In genomic region chr18:22344908-22345670, GRCh38 we compare ENCODE assay signal across 13 cellular contexts.
DNase-seq lines count a peak whose midpoint lies in the region; FAIRE-seq and TF ChIP-seq lines count a peak whose summit lies in the region.
"Had no signal": no experiment of that assay in that cellular context is flagged by ENCODE, and none has a peak within 500 bp of the region (broad histone marks: within the 10 kb centered on the region; RNA-seq: fewer than 3 reads in every experiment).

No MANE protein-coding gene starts in this region.

- no peaks in the 10 kb centered on the region for H3K36me3 ChIP-seq in colonic mucosa
- H3K36me3 ChIP-seq in spleen = no peaks in the 10 kb centered on the region
- H3K36me3 ChIP-seq: neutrophil had no signal

- H3K4me3 ChIP-seq in colonic mucosa (no peak overlapping the region), spleen (peak overlapping the region in 1 of 8 donors; percentile 66), dorsolateral prefrontal cortex (no peak overlapping the region)

- H3K9me3 ChIP-seq in colonic mucosa (no peaks in the 10 kb centered on the region), spleen (no peaks in the 10 kb centered on the region)
- H3K9me3 ChIP-seq: neutrophil had no signal

- no peak for TF ChIP-seq POLR2A in spleen (IDR thresholded peaks at IDR 0.05)

- H3K27ac ChIP-seq in colonic mucosa (peak overlapping the region; percentile 78), spleen (peak overlapping the region; percentile 77 to 89 (median 84)), dorsolateral prefrontal cortex (no peak overlapping the region)
- H3K27ac ChIP-seq: 22Rv1, neutrophil had no signal

- TF ChIP-seq CTCF in colonic mucosa (IDR thresholded peaks at IDR 0.05) (no peak), spleen (IDR thresholded peaks at IDR 0.05 in 8 of 11, conservative IDR thresholded peaks at IDR 0.05 in 3 of 11) (no peak), D721Med (IDR thresholded peaks at IDR 0.05; ENCODE audit: insufficient read depth, missing control alignments) (no peak), dorsolateral prefrontal cortex (IDR thresholded peaks at IDR 0.05 in 54 of 56, conservative IDR thresholded peaks at IDR 0.05 in 2 of 56; ENCODE audit: low read depth in 1 of 56, partially characterized antibody in 56 of 56) (no peak)

- H3K4me1 ChIP-seq in colonic mucosa (peaks cover 5% of the 10 kb centered on the region), spleen (peaks cover 26 to 91% (median 50%) of the 10 kb centered on the region in 6 donors)

- WGBS in spleen, 5 donors = 31 to 43% (median 35%) methylated on average over 3 of the region's 3 CpGs

- no peak for FAIRE-seq in D721Med (lab: Jason Lieb, UNC)
- FAIRE-seq: kidney had no signal

- peak; percentile 7 for DNase-seq in NK-92 treated with Interleukin-12 subunit alpha and Interleukin-12 subunit beta, amount 100 ng/mL, for 24 hours (lab: John Stamatoyannopoulos, UW)
- DNase-seq in NK-92 (lab: John Stamatoyannopoulos, UW; ENCODE audit: unreplicated experiment) (no peak), NOMO-1 treated with dmso at 0.1 percent for 144 hours (lab: John Stamatoyannopoulos, UW; ENCODE audit: unreplicated experiment) (peak; percentile 40), colonic mucosa (peak; percentile 65), spleen (no peak), D721Med (ENCODE audit: insufficient read length, low spot score) (no peak), dorsolateral prefrontal cortex (no peak)
- no peak for DNase-seq in stimulated activated CD4-positive, alpha-beta T cell treated with anti-CD3 and anti-CD28 coated beads, Interleukin-4, amount 100 ng/mL, for 24 hours
- DNase-seq: kidney; NCI-H226; stimulated activated CD4-positive, alpha-beta T cell treated with anti-CD3 and anti-CD28 coated beads, Interleukin-2, amount 100 ng/mL, for 24 hours had no signal

- H3K9ac ChIP-seq in colonic mucosa (ENCODE audit: low read depth in 2 of 2, low read length in 2 of 2) = peak overlapping the region in 1 of 2 donors; percentile 55

- intact Hi-C loops in colonic mucosa (cut with DNase I) (loop anchor here (5.0 to 10.0 kb wide), 2 partner anchors 100 to 173 kb away; no protein-coding TSS in a partner anchor), spleen (cut with DNase I; ENCODE audit: low total_unique reads) (no loop called here), dorsolateral prefrontal cortex (cut with DNase I) (no loop called here)

- H3K27me3 ChIP-seq in colonic mucosa = no peaks in the 10 kb centered on the region
- H3K27me3 ChIP-seq in spleen (replicated peaks in 1 of 7) = peaks cover 0 to 45% (median 6%) of the 10 kb centered on the region in 7 donors
- peaks cover 5 to 72% (median 46%) of the 10 kb centered on the region in 45 donors for H3K27me3 ChIP-seq in dorsolateral prefrontal cortex

Comparison
In these comparisons a context has a peak if more than half of its experiments do, and no peak if none do; other contexts are left out.
1. DNase-seq: peak in NK-92 treated with Interleukin-12 subunit alpha and Interleukin-12 subunit beta, amount 100 ng/mL, for 24 hours (single experiment), NOMO-1 treated with dmso at 0.1 percent for 144 hours (single experiment) and colonic mucosa (single experiment); none in NK-92 (single experiment), spleen (single experiment), D721Med (single experiment), dorsolateral prefrontal cortex (0 of 10) and stimulated activated CD4-positive, alpha-beta T cell treated with anti-CD3 and anti-CD28 coated beads, Interleukin-4, amount 100 ng/mL, for 24 hours (single experiment).
2. H3K27ac ChIP-seq: peak in colonic mucosa (single experiment) and spleen (8 of 8); none in dorsolateral prefrontal cortex (0 of 59).